22 cellular contexts compared by ENCODE assay signal in genomic region chr7:121428857-121429489, GRCh38. TPM values are rescaled to one million over a fixed set of nuclear protein-coding genes. Genes with fewer than 3 reads are reported as not detected.
DNase-seq lines count a peak whose midpoint lies in the region; FAIRE-seq and TF ChIP-seq lines count a peak whose summit lies in the region.
"Had no signal": no experiment of that assay in that cellular context is flagged by ENCODE, and none has a peak within 500 bp of the region (broad histone marks: within the 10 kb centered on the region; RNA-seq: fewer than 3 reads in every experiment).

No MANE protein-coding gene starts in this region.

- no peak overlapping the region for H3K4me3 Mint-ChIP-seq in mesothelial cell of epicardium
- H3K4me3 Mint-ChIP-seq: activated naive CD4-positive, alpha-beta T cell treated with anti-CD3 and anti-CD28 coated beads for 36 hours; brain; H9; stimulated activated naive CD8-positive, alpha-beta T cell treated with anti-CD3 and anti-CD28 coated beads, Interleukin-15, Interleukin-2, amounts not matched to agents 100 ng/mL and 50 ng/mL, for 24 hours had no signal

- H3K36me3 Mint-ChIP-seq in mesothelial cell of epicardium = no peaks in the 10 kb centered on the region
- H3K36me3 Mint-ChIP-seq: brain had no signal

- no peak for TF ChIP-seq EP300 in Ishikawa (IDR thresholded peaks at IDR 0.05; ENCODE audit: borderline replicate concordance)

- TF ChIP-seq CTCF in AG04449 (IDR thresholded peaks at IDR 0.05; ENCODE audit: insufficient read depth, low read length, missing control alignments) (no peak), epithelial cell of esophagus (IDR thresholded peaks at IDR 0.05; ENCODE audit: insufficient read depth, low read depth, low read length, missing control alignments) (no peak), mesothelial cell of epicardium (IDR thresholded peaks at IDR 0.05; ENCODE audit: unreplicated experiment) (no peak), spleen (IDR thresholded peaks at IDR 0.05 in 8 of 11, conservative IDR thresholded peaks at IDR 0.05 in 3 of 11) (no peak)

- H3K4me1 ChIP-seq in spleen = no peaks in the 10 kb centered on the region
- H3K4me1 ChIP-seq: esophagus muscularis mucosa, left ventricle myocardium inferior, parathyroid adenoma, vagina had no signal

- TF ChIP-seq RAD21 in Ishikawa (IDR thresholded peaks at IDR 0.05; ENCODE audit: low read depth) = no peak

- H3K36me3 ChIP-seq in spleen = no peaks in the 10 kb centered on the region
- H3K36me3 ChIP-seq: esophagus muscularis mucosa, left ventricle myocardium inferior, vagina had no signal

- peaks cover 23% of the 10 kb centered on the region for H3K4me1 Mint-ChIP-seq in mesothelial cell of epicardium
- H3K4me1 Mint-ChIP-seq: brain, H9 had no signal

- H3K4me3 ChIP-seq in AG04449 (ENCODE audit: low read depth, low read length) (no peak overlapping the region), epithelial cell of esophagus (ENCODE audit: low read length) (no peak overlapping the region), spleen (no peak overlapping the region)
- H3K4me3 ChIP-seq: dorsolateral prefrontal cortex, esophagus muscularis mucosa, left ventricle myocardium inferior, vagina had no signal

- H3K27me3 Mint-ChIP-seq in mesothelial cell of epicardium (ENCODE audit: low read depth) = no peaks in the 10 kb centered on the region

- WGBS in spleen, 5 donors = 68 to 91% (median 89%) methylated on average over 4 of the region's 4 CpGs

- no peaks in the 10 kb centered on the region for H3K9me3 ChIP-seq in spleen
- H3K9me3 ChIP-seq: esophagus muscularis mucosa, left ventricle myocardium inferior, vagina had no signal

- no peaks in the 10 kb centered on the region for H3K27me3 ChIP-seq in spleen (replicated peaks in 1 of 7)
- H3K27me3 ChIP-seq: dorsolateral prefrontal cortex, esophagus muscularis mucosa, vagina had no signal

- H3K9me3 Mint-ChIP-seq in mesothelial cell of epicardium = peaks cover 20% of the 10 kb centered on the region
- H3K9me3 Mint-ChIP-seq: activated naive CD4-positive, alpha-beta T cell treated with anti-CD3 and anti-CD28 coated beads for 36 hours; brain; H9 had no signal

- peak; percentile 19 for DNase-seq in AG04449 (ENCODE audit: low read depth, low spot score)
- peak; percentile 63 for DNase-seq in epithelial cell of esophagus (ENCODE audit: low read depth)
- DNase-seq in mesothelial cell of epicardium (ENCODE audit: low spot score in 2 of 2, unreplicated experiment in 2 of 2) = no peak
- DNase-seq in GM19239 (ENCODE audit: insufficient read length, low spot score) = no peak
- DNase-seq in stimulated activated CD4-positive, alpha-beta T cell treated with anti-CD3 and anti-CD28 coated beads, Interleukin-4, amount 100 ng/mL, for 4 hours = no peak
- DNase-seq in spleen = no peak
- DNase-seq in activated effector memory CD4-positive, alpha-beta T cell treated with Interleukin-2 at 50 U/mL for 16 hours = no peak
- DNase-seq: activated CD8-positive, alpha-beta memory T cell treated with anti-CD3 and anti-CD28 coated beads, Interleukin-2, amount 50 U/mL, for 4 hours; activated naive CD4-positive, alpha-beta T cell treated with anti-CD3 and anti-CD28 coated beads for 36 hours; dorsolateral prefrontal cortex; H9; left ventricle myocardium inferior; MV-4-11; NCI-H1930; NCI-H510A; SHP77 had no signal

- intact Hi-C loops in spleen (cut with DNase I; ENCODE audit: low total_unique reads) = no loop called here

- CTCF ChIA-PET in AG04449 (lab: Yijun Ruan, JAX) = interaction anchor here (1.3 kb wide), 1 partner anchor 33 kb away, joined by 7 read pairs; the partner anchor contains the start of gene FAM3C

- H3K27ac Mint-ChIP-seq in mesothelial cell of epicardium = peak overlapping the region; percentile 87
- H3K27ac Mint-ChIP-seq: activated naive CD4-positive, alpha-beta T cell treated with anti-CD3 and anti-CD28 coated beads for 36 hours; brain; H9; stimulated activated naive CD8-positive, alpha-beta T cell treated with anti-CD3 and anti-CD28 coated beads, Interleukin-15, Interleukin-2, amounts not matched to agents 100 ng/mL and 50 ng/mL, for 24 hours had no signal

- no peak for FAIRE-seq in GM19239 (lab: Jason Lieb, UNC)

- no peak for TF ChIP-seq POLR2A in spleen (IDR thresholded peaks at IDR 0.05)

- POLR2A ChIA-PET in AG04449 (lab: Yijun Ruan, JAX) = interaction anchor here (0.6 to 1.0 kb wide), 3 partner anchors 9 to 18 kb away, joined by 3 to 4 read pairs (median 3); no protein-coding TSS in a partner anchor

- H3K27ac ChIP-seq in spleen = no peak overlapping the region
- H3K27ac ChIP-seq: dorsolateral prefrontal cortex, esophagus muscularis mucosa, left ventricle myocardium inferior, parathyroid adenoma, vagina had no signal

TF ChIP-seq in Ishikawa, 13 proteins besides CTCF, POLR2A, EP300 and RAD21:
- no peak for TF ChIP-seq NFIC (IDR thresholded peaks at IDR 0.05)
- 0 out of 2 replicates have a peak, but pooled peaks have one; percentile 17 for TF ChIP-seq YY1 (IDR thresholded peaks at IDR 0.05; ENCODE audit: low read depth)
- TF ChIP-seq REST (IDR thresholded peaks at IDR 0.05; ENCODE audit: low read depth) = no peak
- no peak for TF ChIP-seq USF1 (IDR thresholded peaks at IDR 0.05)
- 0 out of 2 replicates have a peak, but pooled peaks have one; percentile 23 for TF ChIP-seq TCF12 (IDR thresholded peaks at IDR 0.05; ENCODE audit: low read depth)
- no peak for TF ChIP-seq TAF1 (IDR thresholded peaks at IDR 0.05; ENCODE audit: low read depth)
- TF ChIP-seq ZBTB7A (IDR thresholded peaks at IDR 0.05; ENCODE audit: low read depth) = no peak
- no peak for TF ChIP-seq EGR1 (IDR thresholded peaks at IDR 0.05)
- TF ChIP-seq CEBPB (IDR thresholded peaks at IDR 0.05) = peak; percentile 95
- no peak for TF ChIP-seq CREB1 (IDR thresholded peaks at IDR 0.05; ENCODE audit: low read depth)
- TF ChIP-seq TEAD4 (IDR thresholded peaks at IDR 0.05) = peak; percentile 88
- TF ChIP-seq FOXM1 (IDR thresholded peaks at IDR 0.05; ENCODE audit: borderline replicate concordance, low read depth) = no peak
- no peak for TF ChIP-seq MAX (IDR thresholded peaks at IDR 0.05)

RNA-seq across cellular contexts. Expression of gene FAM3C, which starts 32.9 kb away (rescaled TPM):
- total RNA-seq in mesothelial cell of epicardium (76.4 to 82.7 TPM (median 78.2 TPM) in 3 replicates), spleen (10 to 100 TPM; 45.8 to 69.2 (median 56.3) TPM)
- 10 to 100 TPM; 35.4 to 45.4 (median 36.7) TPM for polyA plus RNA-seq in spleen

Comparison
In these comparisons a context has a peak if more than half of its experiments do, and no peak if none do; other contexts are left out.
1. DNase-seq: peak in AG04449 (single experiment) and epithelial cell of esophagus (single experiment); none in mesothelial cell of epicardium (0 of 2), GM19239 (single experiment), stimulated activated CD4-positive, alpha-beta T cell treated with anti-CD3 and anti-CD28 coated beads, Interleukin-4, amount 100 ng/mL, for 4 hours (0 of 2), spleen (single experiment) and activated effector memory CD4-positive, alpha-beta T cell treated with Interleukin-2 at 50 U/mL for 16 hours (single experiment).